Comparison of ENCODE assay signal across 1 cellular context in genomic region chr2:196125596-196125995, GRCh38.
TF ChIP-seq lines count a peak whose summit lies in the region.

No MANE protein-coding gene starts in this region.

TF ChIP-seq in H1, 55 proteins besides CTCF, POLR2A, EP300 and RAD21:
- TF ChIP-seq BCL11A (IDR thresholded peaks at IDR 0.05; ENCODE audit: low read depth in 2 of 2, low read length in 2 of 2) (no peak), TAF1 (IDR thresholded peaks at IDR 0.05; ENCODE audit: low read depth, low read length) (no peak), RXRA (IDR thresholded peaks at IDR 0.05; ENCODE audit: insufficient read depth, low read depth, low read length) (no peak), SP1 (IDR thresholded peaks at IDR 0.05; ENCODE audit: low read depth, low read length) (no peak), BACH1 (IDR thresholded peaks at IDR 0.05; ENCODE audit: low read length) (no peak), CHD7 (IDR thresholded peaks at IDR 0.05; ENCODE audit: insufficient replicate concordance, low read length) (no peak), SRF (IDR thresholded peaks at IDR 0.05; ENCODE audit: low read depth, low read length) (no peak)
- TF ChIP-seq, protein P1, sequence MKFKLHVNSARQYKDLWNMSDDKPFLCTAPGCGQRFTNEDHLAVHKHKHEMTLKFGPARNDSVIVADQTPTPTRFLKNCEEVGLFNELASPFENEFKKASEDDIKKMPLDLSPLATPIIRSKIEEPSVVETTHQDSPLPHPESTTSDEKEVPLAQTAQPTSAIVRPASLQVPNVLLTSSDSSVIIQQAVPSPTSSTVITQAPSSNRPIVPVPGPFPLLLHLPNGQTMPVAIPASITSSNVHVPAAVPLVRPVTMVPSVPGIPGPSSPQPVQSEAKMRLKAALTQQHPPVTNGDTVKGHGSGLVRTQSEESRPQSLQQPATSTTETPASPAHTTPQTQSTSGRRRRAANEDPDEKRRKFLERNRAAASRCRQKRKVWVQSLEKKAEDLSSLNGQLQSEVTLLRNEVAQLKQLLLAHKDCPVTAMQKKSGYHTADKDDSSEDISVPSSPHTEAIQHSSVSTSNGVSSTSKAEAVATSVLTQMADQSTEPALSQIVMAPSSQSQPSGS (IDR thresholded peaks at IDR 0.05; ENCODE audit: low read length) = no peak
